ENCODE assay signal across 16 cellular contexts in the genomic region with DNA sequence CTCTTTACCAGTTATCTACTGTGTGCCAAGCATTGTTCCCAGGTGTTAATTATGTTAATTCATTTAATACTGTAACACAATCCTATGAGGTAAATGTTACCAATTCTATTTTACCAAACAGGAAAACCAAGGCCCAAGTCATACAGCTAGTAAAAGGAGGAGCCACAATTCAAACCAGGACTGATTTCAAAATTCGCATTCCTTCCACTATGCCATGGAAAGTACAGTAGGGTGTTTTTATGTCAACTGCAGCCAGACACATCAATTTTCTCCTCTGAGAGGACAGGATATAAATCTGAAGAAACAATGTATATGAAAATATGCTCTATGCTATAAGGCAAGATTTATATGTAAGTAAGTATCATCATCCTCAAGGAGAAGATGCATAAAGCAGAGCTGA.
DNase-seq lines count a peak whose midpoint lies in the region; ATAC-seq and TF ChIP-seq lines count a peak whose summit lies in the region.
"Had no signal": no experiment of that assay in that cellular context is flagged by ENCODE, and none has a peak within 500 bp of the region (broad histone marks: within the 10 kb centered on the region; RNA-seq: fewer than 3 reads in every experiment).

No MANE protein-coding gene starts in this region.

- H3K27me3 ChIP-seq in breast epithelium (no peaks in the 10 kb centered on the region), stomach (no peaks in the 10 kb centered on the region), spleen (replicated peaks in 1 of 7) (no peaks in the 10 kb centered on the region), aorta (ENCODE audit: control insufficient read depth in 1 of 2, insufficient read depth in 2 of 2, low read length in 1 of 2) (no peaks in the 10 kb centered on the region)

- H3K4me1 ChIP-seq in breast epithelium: no peaks in the 10 kb centered on the region
- peaks cover 34 to 89% (median 65%) of the 10 kb centered on the region in 4 donors for H3K4me1 ChIP-seq in stomach
- peaks cover 0 to 34% (median 9%) of the 10 kb centered on the region in 6 donors for H3K4me1 ChIP-seq in spleen
- H3K4me1 ChIP-seq in aorta (ENCODE audit: control insufficient read depth in 1 of 2, insufficient read depth in 2 of 2, low read length in 2 of 2): peaks cover 6 to 7% of the 10 kb centered on the region in 2 donors

- WGBS in stomach, 5 donors: 68 to 91% (median 86%) methylated on average over 1 of the region's 1 CpG
- 80 to 89% (median 83%) methylated on average over 1 of the region's 1 CpG for WGBS in spleen, 5 donors
- 70 to 80% methylated on average over 1 of the region's 1 CpG for WGBS in aorta, 2 donors

- peaks cover 1% of the 10 kb centered on the region for H3K27me3 Mint-ChIP-seq in HFFc6 (ENCODE audit: insufficient read depth)

- H3K9me3 ChIP-seq in breast epithelium (no peaks in the 10 kb centered on the region), stomach (no peaks in the 10 kb centered on the region), spleen (no peaks in the 10 kb centered on the region), aorta (ENCODE audit: control insufficient read depth, low read length) (no peaks in the 10 kb centered on the region)

- TF ChIP-seq CTCF in HFFc6 (IDR thresholded peaks at IDR 0.05): peak; percentile 55
- peak in 1 of 3 donors; percentile 19 for TF ChIP-seq CTCF in breast epithelium (IDR thresholded peaks at IDR 0.05)
- peak; percentile 14 for TF ChIP-seq CTCF in foreskin fibroblast (IDR thresholded peaks at IDR 0.05; ENCODE audit: low read depth, low read length)
- TF ChIP-seq CTCF in stomach (IDR thresholded peaks at IDR 0.05): no peak
- TF ChIP-seq CTCF in spleen (IDR thresholded peaks at IDR 0.05 in 8 of 11, conservative IDR thresholded peaks at IDR 0.05 in 3 of 11): peak in 1 of 11 experiments; percentile 6

- no peak for TF ChIP-seq EP300 in stomach (IDR thresholded peaks at IDR 0.05)

- H3K4me3 ChIP-seq in breast epithelium (no peak overlapping the region), foreskin fibroblast (ENCODE audit: low read depth in 1 of 2, low read length in 2 of 2) (no peak overlapping the region), stomach (no peak overlapping the region), spleen (no peak overlapping the region), aorta (ENCODE audit: low read length in 2 of 2) (no peak overlapping the region)

- DNase-seq in HFFc6 (peak; percentile 36), breast epithelium (ENCODE audit: low spot score in 2 of 2) (no peak), foreskin fibroblast (peak in 1 of 2 donors; percentile 40), stomach (no peak), spleen (no peak), aorta (no peak), T-helper 2 cell (no peak)
- DNase-seq: activated CD4-positive, CD25-positive, alpha-beta regulatory T cell treated with anti-CD3 and anti-CD28 coated beads, Interleukin-2, amount 50 U/mL, for 72 hours; CD8-positive, alpha-beta T cell; kidney glomerular epithelial cell; NCI-H1436; NCI-H524 treated with DMSO at 0.1 percent for 48 hours; stimulated activated naive CD4-positive, alpha-beta T cell; T-helper 1 cell had no signal

- no peak overlapping the region for H3K4me3 Mint-ChIP-seq in HFFc6
- H3K4me3 Mint-ChIP-seq: CD8-positive, alpha-beta T cell had no signal

- H3K36me3 ChIP-seq in breast epithelium: no peaks in the 10 kb centered on the region
- no peaks in the 10 kb centered on the region for H3K36me3 ChIP-seq in stomach
- no peaks in the 10 kb centered on the region for H3K36me3 ChIP-seq in spleen
- no peaks in the 10 kb centered on the region for H3K36me3 ChIP-seq in aorta (ENCODE audit: control insufficient read depth in 1 of 2, insufficient read depth in 2 of 2, low read length in 1 of 2)

- no peak for ATAC-seq in aorta (ENCODE audit: low FRiP score)
- ATAC-seq in GM18907 (IDR thresholded peaks at IDR 0.05; ENCODE audit: unreplicated experiment): no peak
- ATAC-seq: CD8-positive, alpha-beta T cell; Panc1 had no signal

- no peaks in the 10 kb centered on the region for H3K9me3 Mint-ChIP-seq in HFFc6
- H3K9me3 Mint-ChIP-seq: CD8-positive, alpha-beta T cell had no signal

- H3K27ac ChIP-seq in breast epithelium (peak overlapping the region; percentile 15 to 55), stomach (peak overlapping the region in 4 of 5 donors; percentile 45 to 57 (median 52)), spleen (peak overlapping the region in 2 of 8 donors; percentile 10 to 27), aorta (ENCODE audit: low read depth in 1 of 2, low read length in 2 of 2) (no peak overlapping the region)

- H3K36me3 Mint-ChIP-seq in HFFc6 (ENCODE audit: low read depth): no peaks in the 10 kb centered on the region
- H3K36me3 Mint-ChIP-seq: CD8-positive, alpha-beta T cell had no signal

- intact Hi-C loops in breast epithelium (cut with DNase I; ENCODE audit: low total_unique reads): no loop called here
- intact Hi-C loops in stomach (cut with DNase I; ENCODE audit: low total_unique reads): no loop called here
- intact Hi-C loops in spleen (cut with DNase I; ENCODE audit: low total_unique reads): no loop called here
- intact Hi-C loops in aorta (cut with DNase I): no loop called here

- peaks cover 31% of the 10 kb centered on the region for H3K4me1 Mint-ChIP-seq in HFFc6 (ENCODE audit: low read depth)

- TF ChIP-seq POLR2A in breast epithelium (IDR thresholded peaks at IDR 0.05) (no peak), stomach (IDR thresholded peaks at IDR 0.05) (no peak), spleen (IDR thresholded peaks at IDR 0.05) (no peak)

- H3K27ac Mint-ChIP-seq in HFFc6: no peak overlapping the region
- H3K27ac Mint-ChIP-seq: CD8-positive, alpha-beta T cell had no signal

Comparison
In these comparisons a context has a peak if more than half of its experiments do, and no peak if none do; other contexts are left out.
1. CTCF ChIP-seq: peak in HFFc6 (single experiment) and foreskin fibroblast (single experiment); none in stomach (0 of 7).
2. H3K27ac ChIP-seq: peak in breast epithelium (2 of 2) and stomach (4 of 5); none in aorta (0 of 2).